In genomic region chr19:17749912-17750317, GRCh38 we compare ENCODE assay signal across 11 cellular contexts. TPM values are rescaled to one million over a fixed set of nuclear protein-coding genes. Genes with fewer than 3 reads are reported as not detected.
DNase-seq lines count a peak whose midpoint lies in the region; ATAC-seq, FAIRE-seq and TF ChIP-seq lines count a peak whose summit lies in the region.
"Had no signal": no experiment of that assay in that cellular context is flagged by ENCODE, and none has a peak within 500 bp of the region (broad histone marks: within the 10 kb centered on the region; RNA-seq: fewer than 3 reads in every experiment).

No MANE protein-coding gene starts in this region.

- no peak overlapping the region for H2BK12ac ChIP-seq in H9 (ENCODE audit: insufficient read length, low read depth, low read length)

- peaks cover 0 to under 1% (median 0%) of the 10 kb centered on the region in 3 experiments; a peak in 2 of 7 replicates for H3K36me3 Mint-ChIP-seq in H9 (ENCODE audit: insufficient read depth in 1 of 3, low read depth in 3 of 3)

- H2BK15ac ChIP-seq in H9 (ENCODE audit: low read depth, low read length) = no peak overlapping the region

- H2BK120ac ChIP-seq in H9 (ENCODE audit: low read depth, low read length, poor library complexity, severe bottlenecking) = no peak overlapping the region

- H3K23ac ChIP-seq in H9 (ENCODE audit: insufficient read length, low read depth, low read length) = no peak overlapping the region

- H4K5ac ChIP-seq in H9 (ENCODE audit: insufficient read length, low read depth, low read length) = no peak overlapping the region

- FAIRE-seq in D721Med (lab: Jason Lieb, UNC) = no peak
- FAIRE-seq: TTC549 had no signal

- no peak overlapping the region for H3K27ac Mint-ChIP-seq in H9

- no peak overlapping the region for H3K4me2 ChIP-seq in H9 (ENCODE audit: insufficient read depth, insufficient read length, low read length)

- no peak overlapping the region for H3K14ac ChIP-seq in H9 (ENCODE audit: insufficient read depth, low read length)

- H3K27me3 ChIP-seq in H9 (ENCODE audit: insufficient read depth, low read length) = no peaks in the 10 kb centered on the region

- peaks cover 5% of the 10 kb centered on the region for H3K23me2 ChIP-seq in H9 (ENCODE audit: insufficient read length, low read depth, low read length, poor library complexity, severe bottlenecking)

- no peak overlapping the region for H2AFZ ChIP-seq in H9 (ENCODE audit: low read length)

- in situ Hi-C loops in GM13977 (cut with MboI; ENCODE audit: low pct_unique_long_range_greater_than_20kb, low sequenced_read_pairs, unreplicated experiment) = no loop called here

- H2BK5ac ChIP-seq in H9 (ENCODE audit: insufficient read length, low read length) = no peak overlapping the region

- H4K8ac ChIP-seq in H9 (replicated peaks; ENCODE audit: insufficient read length, low read depth, low read length) = no peak overlapping the region

- no peak overlapping the region for H3K9ac ChIP-seq in H9 (ENCODE audit: extremely low read depth, insufficient read length, low read length)

- H3K79me1 ChIP-seq in H9 (ENCODE audit: insufficient read depth, low read depth, low read length, poor library complexity, severe bottlenecking) = no peaks in the 10 kb centered on the region

- no peak overlapping the region for H3K18ac ChIP-seq in H9 (ENCODE audit: insufficient read length, low read depth, low read length)

- H3K27ac ChIP-seq in H9 (ENCODE audit: insufficient read length, low read depth, low read length) = peak overlapping the region; percentile 16
- H3K27ac ChIP-seq: lower lobe of right lung had no signal

- no CpG with 5 or more reads among the region's 8 CpGs for WGBS in H9 (ENCODE audit: extremely low coverage, insufficient read length, low lambda C conversion rate)

- H2AK5ac ChIP-seq in H9 (ENCODE audit: insufficient read length, low read length) = no peak overlapping the region

- H3T11ph ChIP-seq in H9 (ENCODE audit: low read length) = no peak overlapping the region

- no peaks in the 10 kb centered on the region; the same call in 1 of the 2 replicates for H3K79me2 ChIP-seq in H9 (ENCODE audit: insufficient read depth, low read length)

- peaks cover 0 to 31% of the 10 kb centered on the region in 2 experiments for H3K4me1 Mint-ChIP-seq in H9

- H3K9me3 Mint-ChIP-seq in H9 = no peaks in the 10 kb centered on the region

- H3K56ac ChIP-seq in H9 (ENCODE audit: insufficient read length, low read depth, low read length) = no peak overlapping the region

- no peaks in the 10 kb centered on the region; the same call in 1 of the 2 replicates for H3K27me3 Mint-ChIP-seq in H9 (ENCODE audit: low read depth)

- no peaks in the 10 kb centered on the region for H4K20me1 ChIP-seq in H9 (ENCODE audit: control insufficient read depth, insufficient read depth, insufficient read length)

- no peaks in the 10 kb centered on the region for H3K4me1 ChIP-seq in H9 (ENCODE audit: insufficient read depth, low read length)

- TF ChIP-seq CTCF in H9 (conservative IDR thresholded peaks at IDR 0.05) = no peak
- TF ChIP-seq CTCF in GM13977 (IDR thresholded peaks at IDR 0.05; ENCODE audit: extremely low read depth, insufficient read depth, missing control alignments) = no peak
- no peak for TF ChIP-seq CTCF in D721Med (IDR thresholded peaks at IDR 0.05; ENCODE audit: insufficient read depth, missing control alignments)

- H3K4ac ChIP-seq in H9 (ENCODE audit: low read depth, low read length) = no peak overlapping the region

- DNase-seq in H9 (no peak), dermis blood vessel endothelial cell (peak; percentile 19), cortex of kidney (lab: John Stamatoyannopoulos, UW) (no peak), GM13977 (ENCODE audit: low spot score) (no peak), D721Med (ENCODE audit: insufficient read length, low spot score) (no peak)
- peak; percentile 47 to 62 for DNase-seq in activated CD4-positive, alpha-beta T cell treated with anti-CD3 and anti-CD28 coated beads, Interleukin-2, amount 50 U/mL, for 48 hours
- peak; percentile 63 for DNase-seq in stimulated activated CD8-positive, alpha-beta memory T cell treated with anti-CD3 and anti-CD28 coated beads, Interleukin-4, amount 100 ng/mL, for 48 hours
- DNase-seq: lower lobe of right lung had no signal

- H3K4me3 Mint-ChIP-seq in H9 = peak overlapping the region in 1 of 2 experiments; percentile 12; a peak in 1 of 5 replicates

- no peak for ATAC-seq in GM21619 (IDR thresholded peaks at IDR 0.05; ENCODE audit: unreplicated experiment)
- ATAC-seq: lower lobe of right lung had no signal

- no peak overlapping the region for H2BK20ac ChIP-seq in H9 (ENCODE audit: low read depth, low read length, poor library complexity, severe bottlenecking)

- H4K91ac ChIP-seq in H9 (ENCODE audit: insufficient read length, low read depth, low read length) = no peak overlapping the region

- no peaks in the 10 kb centered on the region for H3K9me3 ChIP-seq in H9 (ENCODE audit: control insufficient read depth, low read depth, low read length)
- H3K9me3 ChIP-seq: lower lobe of right lung had no signal

RNA-seq across cellular contexts. Expression of gene FCHO1, which starts 1.4 kb away (rescaled TPM):
- total RNA-seq in H9 (2021) (13.1 and 13.7 TPM in 2 replicates), dermis blood vessel endothelial cell (0.51 and 0.56 TPM in 2 replicates)

RNA-seq across cellular contexts. Expression of gene MAP1S, which starts 30.6 kb away (rescaled TPM):
- total RNA-seq in H9 (2021) (158 and 160 TPM in 2 replicates), dermis blood vessel endothelial cell (47.8 and 81.4 TPM in 2 replicates)

RNA-seq across cellular contexts. Expression of gene B3GNT3, which starts 45.0 kb away (rescaled TPM):
- total RNA-seq in H9 (2021) (0.96 and 1.0 TPM in 2 replicates), dermis blood vessel endothelial cell (0.42 TPM in 1 of 2 replicates, not detected in the other)
- total RNA-seq: fibroblast of villous mesenchyme had no signal

Comparison
In these comparisons a context has a peak if more than half of its experiments do, and no peak if none do; other contexts are left out.
1. DNase-seq: peak in activated CD4-positive, alpha-beta T cell treated with anti-CD3 and anti-CD28 coated beads, Interleukin-2, amount 50 U/mL, for 48 hours (2 of 2), dermis blood vessel endothelial cell (single experiment) and stimulated activated CD8-positive, alpha-beta memory T cell treated with anti-CD3 and anti-CD28 coated beads, Interleukin-4, amount 100 ng/mL, for 48 hours (single experiment); none in H9 (single experiment), cortex of kidney (single experiment), GM13977 (single experiment) and D721Med (single experiment).